1 cellular context compared by ENCODE assay signal in genomic region chr17:1766382-1767135, GRCh38.
TF ChIP-seq lines count a peak whose summit lies in the region.

No MANE protein-coding gene starts in this region.

TF ChIP-seq in H1, 55 proteins besides CTCF, POLR2A, EP300 and RAD21:
- TF ChIP-seq ATF3 (IDR thresholded peaks at IDR 0.05; ENCODE audit: insufficient read depth, low read depth, low read length) (no peak), SIRT6 (IDR thresholded peaks at IDR 0.05; ENCODE audit: low read length) (no peak), HDAC2 (IDR thresholded peaks at IDR 0.05; ENCODE audit: borderline replicate concordance in 1 of 2, low read depth in 2 of 2, low read length in 2 of 2) (no peak), NANOG (IDR thresholded peaks at IDR 0.05; ENCODE audit: insufficient read depth, low read depth, low read length, poor library complexity, severe bottlenecking) (no peak), SIN3A (conservative IDR thresholded peaks at IDR 0.05 in 1 of 2, IDR thresholded peaks at IDR 0.05 in 1 of 2; ENCODE audit: low read depth in 1 of 2, low read length in 2 of 2) (no peak), SIX5 (IDR thresholded peaks at IDR 0.05; ENCODE audit: low read depth, low read length) (no peak), ZNF274 (IDR thresholded peaks at IDR 0.05; ENCODE audit: borderline replicate concordance, extremely low read depth, low read length) (no peak), EGR1 (IDR thresholded peaks at IDR 0.05; ENCODE audit: borderline replicate concordance, low read depth, low read length) (no peak), HDAC6 (IDR thresholded peaks at IDR 0.05; ENCODE audit: low read depth, low read length) (no peak)
